Comparison of ENCODE assay signal across 8 cellular contexts in the genomic region with DNA sequence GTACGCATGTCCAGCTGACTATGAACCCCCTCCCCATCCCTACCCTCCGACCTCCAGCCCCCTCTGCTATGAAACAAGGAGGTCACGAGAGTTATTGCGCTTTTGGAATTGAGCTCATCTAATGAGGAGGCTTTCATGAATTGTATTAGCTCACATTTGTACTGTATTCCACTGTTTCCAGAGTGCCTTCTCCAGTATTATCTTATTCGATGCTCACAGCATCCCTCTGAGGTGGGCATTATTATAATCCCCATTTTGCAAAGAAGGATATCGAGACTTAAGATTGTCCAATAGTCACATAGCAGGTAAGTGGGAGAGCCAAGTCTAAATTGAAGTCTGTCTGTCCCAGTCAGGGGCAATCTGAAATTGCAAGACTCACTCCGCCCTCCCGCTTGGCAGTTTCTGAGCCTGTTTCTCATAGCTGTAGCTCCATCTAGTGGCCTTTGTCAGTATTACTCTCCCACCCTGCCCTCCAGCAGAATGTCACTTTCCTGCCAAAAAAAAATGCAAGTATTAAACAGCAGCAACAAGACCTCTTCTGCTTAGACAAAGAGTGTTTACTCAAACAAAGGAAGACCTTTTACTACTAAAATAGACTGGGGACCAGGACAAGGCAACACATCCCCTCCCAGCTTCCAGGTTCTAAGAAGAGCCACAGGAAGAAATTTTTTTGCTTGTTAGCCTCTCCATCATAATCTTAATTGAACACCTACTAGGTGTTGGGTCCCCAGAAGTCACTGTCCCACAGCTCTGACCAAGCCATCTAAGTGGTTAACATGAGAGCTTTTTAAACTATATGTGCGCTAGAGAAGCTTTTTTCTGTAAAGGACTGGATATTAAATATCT. TPM values are rescaled to one million over a fixed set of nuclear protein-coding genes. Genes with fewer than 3 reads are reported as not detected.
DNase-seq lines count a peak whose midpoint lies in the region; ATAC-seq and TF ChIP-seq lines count a peak whose summit lies in the region.

No MANE protein-coding gene starts in this region.

- no peaks in the 10 kb centered on the region for H3K4me1 ChIP-seq in vagina

- no peak for TF ChIP-seq POLR2A in vagina (IDR thresholded peaks at IDR 0.05)

- TF ChIP-seq CTCF in vagina (IDR thresholded peaks at IDR 0.05), result peak; percentile 57 to 76 (median 68)

- no peaks in the 10 kb centered on the region for H3K27me3 ChIP-seq in vagina

- H3K9me3 ChIP-seq in vagina, result no peaks in the 10 kb centered on the region

- DNase-seq in Right ventricle myocardium inferior (ENCODE audit: missing footprints) (no peak), cardiac septum (ENCODE audit: low spot score) (no peak), LoVo (ENCODE audit: low spot score) (peak; percentile 74), SHP77 treated with DMSO at 0.1 percent for 48 hours (lab: John Stamatoyannopoulos, UW) (peak; percentile 43), globus pallidus (ENCODE audit: low spot score) (peak; percentile 58), pons (ENCODE audit: low spot score) (peak; percentile 69), vagina (ENCODE audit: extremely low spot score in 2 of 2) (no peak)
- DNase-seq in activated naive CD4-positive, alpha-beta T cell (lab: John Stamatoyannopoulos, UW), result peak; percentile 2 to 3 (median 2)

- no peak overlapping the region for H3K4me3 ChIP-seq in vagina

- no peaks in the 10 kb centered on the region for H3K36me3 ChIP-seq in vagina

- intact Hi-C loops in Right ventricle myocardium inferior (cut with DNase I) (loop anchor here (2.0 to 5.0 kb wide), 3 partner anchors 100 to 566 kb away; no protein-coding TSS in a partner anchor), cardiac septum (cut with DNase I) (loop anchor here (5.0 to 10.0 kb wide), 2 partner anchors 103 to 560 kb away; a partner anchor contains a TSS), vagina (cut with DNase I) (no loop called here)

- peak; percentile 59 for ATAC-seq in Right ventricle myocardium inferior

- H3K27ac ChIP-seq in vagina, result no peak overlapping the region

RNA-seq across cellular contexts. Expression of a gene that starts 48.6 kb away (rescaled TPM):
- 0.22 TPM for total RNA-seq in Right ventricle myocardium inferior
- 1.2 TPM for total RNA-seq in cardiac septum
- 0.49 TPM for total RNA-seq in vagina

Comparison
In these comparisons a context has a peak if more than half of its experiments do, and no peak if none do; other contexts are left out.
1. DNase-seq: peak in LoVo (single experiment), SHP77 treated with DMSO at 0.1 percent for 48 hours (single experiment), activated naive CD4-positive, alpha-beta T cell (4 of 4), globus pallidus (single experiment) and pons (single experiment); none in Right ventricle myocardium inferior (single experiment), cardiac septum (single experiment) and vagina (0 of 2).